20 cellular contexts compared by ENCODE assay signal in genomic region chr2:67867735-67868134, GRCh38.
DNase-seq lines count a peak whose midpoint lies in the region; ATAC-seq, FAIRE-seq and TF ChIP-seq lines count a peak whose summit lies in the region.
"Had no signal": no experiment of that assay in that cellular context is flagged by ENCODE, and none has a peak within 500 bp of the region (broad histone marks: within the 10 kb centered on the region; RNA-seq: fewer than 3 reads in every experiment).

No MANE protein-coding gene starts in this region.

- no peaks in the 10 kb centered on the region for H3K79me2 ChIP-seq in endothelial cell of umbilical vein (ENCODE audit: control insufficient read depth, insufficient read depth, low read length)

- no peak overlapping the region for H3K9ac ChIP-seq in endothelial cell of umbilical vein (replicated peaks; ENCODE audit: extremely low read depth, insufficient read depth, low read length)
- H3K9ac ChIP-seq: KMS-11 had no signal

- DNase-seq in EH (ENCODE audit: low read depth): peak; percentile 77
- DNase-seq in RWPE1 (ENCODE audit: low spot score): peak; percentile 30
- DNase-seq in endothelial cell of umbilical vein (ENCODE audit: low read depth, low spot score): peak; percentile 23
- peak; percentile 14 for DNase-seq in non-pigmented ciliary epithelial cell (ENCODE audit: low read depth)
- no peak for DNase-seq in HTR-8/SVneo (ENCODE audit: insufficient read length, low spot score)
- no peak for DNase-seq in esophagus squamous epithelium (lab: John Stamatoyannopoulos, UW)
- no peak for DNase-seq in erythroblast (lab: John Stamatoyannopoulos, UW)
- DNase-seq: activated CD4-positive, alpha-beta T cell treated with anti-CD3 and anti-CD28 coated beads for 1 hour; adrenal gland; AML-193; left ventricle myocardium inferior; NCI-H1092 treated with DMSO at 0.1 percent for 48 hours; NCI-H2107; NCI-H526 treated with DMSO at 0.1 percent for 48 hours; nucleus accumbens; upper lobe of right lung had no signal

- no peak overlapping the region for H3K4me3 ChIP-seq in endothelial cell of umbilical vein (replicated peaks in 1 of 3; ENCODE audit: insufficient read depth in 1 of 3, low read depth in 1 of 3, low read length in 3 of 3)
- H3K4me3 ChIP-seq in esophagus squamous epithelium: no peak overlapping the region
- H3K4me3 ChIP-seq: adrenal gland, left ventricle myocardium inferior, right atrium auricular region, upper lobe of right lung had no signal

- POLR2A ChIA-PET in RWPE1 (lab: Yijun Ruan, JAX; ENCODE audit: low non-redundant PET) (no interaction called here), endothelial cell of umbilical vein (lab: Charles Lee) (no interaction called here)

- TF ChIP-seq POLR2A in endothelial cell of umbilical vein (IDR thresholded peaks at IDR 0.05; ENCODE audit: low read depth, low read length): no peak
- TF ChIP-seq POLR2A in esophagus squamous epithelium (IDR thresholded peaks at IDR 0.05): no peak
- TF ChIP-seq POLR2A in erythroblast (IDR thresholded peaks at IDR 0.05; ENCODE audit: low read length): no peak

- ATAC-seq in HG03469 (IDR thresholded peaks at IDR 0.05; ENCODE audit: unreplicated experiment): no peak
- ATAC-seq: upper lobe of right lung had no signal

- no peak for TF ChIP-seq CTCF in RWPE1 (conservative IDR thresholded peaks at IDR 0.05; ENCODE audit: low read depth)
- TF ChIP-seq CTCF in endothelial cell of umbilical vein (IDR thresholded peaks at IDR 0.05; ENCODE audit: extremely low read depth in 1 of 2, insufficient read depth in 1 of 2, low read depth in 1 of 2, low read length in 2 of 2): no peak
- TF ChIP-seq CTCF in esophagus squamous epithelium (IDR thresholded peaks at IDR 0.05): no peak

- no peaks in the 10 kb centered on the region for H3K36me3 ChIP-seq in endothelial cell of umbilical vein (ENCODE audit: control insufficient read depth in 2 of 2, extremely low read depth in 1 of 2, insufficient read depth in 2 of 2, low read length in 2 of 2)
- H3K36me3 ChIP-seq in esophagus squamous epithelium: no peaks in the 10 kb centered on the region
- H3K36me3 ChIP-seq: adrenal gland, left ventricle myocardium inferior, right atrium auricular region, upper lobe of right lung had no signal

- no peaks in the 10 kb centered on the region for H3K9me3 ChIP-seq in endothelial cell of umbilical vein (replicated peaks; ENCODE audit: control insufficient read depth, insufficient read depth, low read length)
- H3K9me3 ChIP-seq in esophagus squamous epithelium: no peaks in the 10 kb centered on the region
- H3K9me3 ChIP-seq: adrenal gland, left ventricle myocardium inferior, right atrium auricular region, upper lobe of right lung had no signal

- CTCF ChIA-PET in RWPE1 (lab: Yijun Ruan, JAX) (no interaction called here), endothelial cell of umbilical vein (lab: Charles Lee) (interaction anchor here (1.6 to 6.5 kb wide), 3 partner anchors 9 to 163 kb away, joined by 6 to 27 read pairs (median 6); no protein-coding TSS in a partner anchor)

- H3K27ac ChIP-seq in RWPE1 (no peak overlapping the region), endothelial cell of umbilical vein (ENCODE audit: insufficient read depth, low read depth, low read length) (peak overlapping the region; percentile 21), esophagus squamous epithelium (no peak overlapping the region)
- H3K27ac ChIP-seq: adrenal gland, KMS-11, left ventricle myocardium inferior, right atrium auricular region, upper lobe of right lung had no signal

- H3K27me3 ChIP-seq in endothelial cell of umbilical vein (ENCODE audit: control insufficient read depth in 2 of 2, insufficient read depth in 2 of 2, low read length in 2 of 2): no peaks in the 10 kb centered on the region
- no peaks in the 10 kb centered on the region for H3K27me3 ChIP-seq in esophagus squamous epithelium
- H3K27me3 ChIP-seq: adrenal gland, right atrium auricular region, upper lobe of right lung had no signal

- H3K4me1 ChIP-seq in endothelial cell of umbilical vein (ENCODE audit: control insufficient read depth, extremely low read depth, insufficient read depth, low read length) (peaks cover 29% of the 10 kb centered on the region), esophagus squamous epithelium (no peaks in the 10 kb centered on the region)
- H3K4me1 ChIP-seq: adrenal gland, left ventricle myocardium inferior, right atrium auricular region, upper lobe of right lung had no signal

- no peaks in the 10 kb centered on the region for H3K9me1 ChIP-seq in endothelial cell of umbilical vein (replicated peaks; ENCODE audit: control insufficient read depth, extremely low read depth, insufficient read depth, low read length)

- WGBS in esophagus squamous epithelium, 2 donors: 36 to 45% methylated on average over 5 of the region's 5 CpGs

- intact Hi-C loops in endothelial cell of umbilical vein (cut with micrococcal nuclease): no loop called here
- intact Hi-C loops in esophagus squamous epithelium (cut with DNase I): no loop called here

- FAIRE-seq in endothelial cell of umbilical vein (lab: Jason Lieb, UNC): peak; percentile 82
- FAIRE-seq in HTR-8/SVneo (lab: Jason Lieb, UNC): no peak
- FAIRE-seq: G401.6 had no signal

- BruUV-seq in endothelial cell of umbilical vein (replicated peaks; lab: Mats Ljungman, UMichigan): no TSS peak

- dilution Hi-C loops in endothelial cell of umbilical vein (cut with MboI; ENCODE audit: extremely low pct_ligation_motif_present, low sequenced_read_pairs): no loop called here

- H3K4me2 ChIP-seq in endothelial cell of umbilical vein (ENCODE audit: insufficient read depth, low read length): peak overlapping the region; percentile 25
- H3K4me2 ChIP-seq: KMS-11 had no signal

- H2AFZ ChIP-seq in endothelial cell of umbilical vein (ENCODE audit: low read depth, low read length): peak overlapping the region; percentile 23

- H4K20me1 ChIP-seq in endothelial cell of umbilical vein (replicated peaks; ENCODE audit: control insufficient read depth, extremely low read depth, insufficient read depth, low read length): no peaks in the 10 kb centered on the region

TF ChIP-seq in endothelial cell of umbilical vein, 7 proteins besides CTCF, POLR2A, EP300 and RAD21:
- TF ChIP-seq POLR2AphosphoS5 (IDR thresholded peaks at IDR 0.05; ENCODE audit: insufficient read depth, low read depth, low read length) (no peak), MYC (IDR thresholded peaks at IDR 0.05; ENCODE audit: low read depth, low read length) (no peak), JUN (IDR thresholded peaks at IDR 0.05; ENCODE audit: borderline replicate concordance, insufficient read depth, insufficient read length, low read depth) (no peak), EZH2 (IDR thresholded peaks at IDR 0.05; ENCODE audit: borderline replicate concordance, low read depth, low read length, severe bottlenecking) (no peak), FOS (IDR thresholded peaks at IDR 0.05; ENCODE audit: borderline replicate concordance, insufficient read depth, low read length) (peak; percentile 64), GATA2 (IDR thresholded peaks at IDR 0.05; ENCODE audit: insufficient read depth, insufficient read length, low read depth, low read length) (peak; percentile 38), MAX (IDR thresholded peaks at IDR 0.05; ENCODE audit: insufficient read depth, insufficient read length) (no peak)

Comparison
In these comparisons a context has a peak if more than half of its experiments do, and no peak if none do; other contexts are left out.
1. DNase-seq: peak in EH (single experiment), RWPE1 (single experiment), endothelial cell of umbilical vein (single experiment) and non-pigmented ciliary epithelial cell (single experiment); none in HTR-8/SVneo (single experiment), esophagus squamous epithelium (single experiment) and erythroblast (0 of 2).